ENCODE assay signal across 8 cellular contexts in genomic region chr10:117217196-117217761, GRCh38. TPM values are rescaled to one million over a fixed set of nuclear protein-coding genes. Genes with fewer than 3 reads are reported as not detected.
A peak's percentile ranks its signal among the peaks of the same experiment; 100 is the strongest.
DNase-seq lines count a peak whose midpoint lies in the region; ATAC-seq, FAIRE-seq and TF ChIP-seq lines count a peak whose summit lies in the region.

No MANE protein-coding gene starts in this region.

- no peak overlapping the region for H3K27ac ChIP-seq in CD4-positive, alpha-beta memory T cell (ENCODE audit: low read depth, low read length)
- H3K27ac ChIP-seq in KOPT-K1 (ENCODE audit: low read depth, low read length, poor library complexity, severe bottlenecking) (peak overlapping the region; percentile 27), keratinocyte (ENCODE audit: control insufficient read depth, insufficient read depth, low read length) (no peak overlapping the region)

- H3K27me3 ChIP-seq in CD4-positive, alpha-beta memory T cell (ENCODE audit: insufficient read depth, low read length) = peaks cover 4% of the 10 kb centered on the region
- peaks cover 23% of the 10 kb centered on the region for H3K27me3 ChIP-seq in keratinocyte (ENCODE audit: control insufficient read depth, extremely low read depth, insufficient read depth, low read length)

- peaks cover 0 to 15% (median 3%) of the 10 kb centered on the region in 8 donors for H3K9me3 Mint-ChIP-seq in CD4-positive, alpha-beta memory T cell
- H3K9me3 Mint-ChIP-seq in activated naive CD8-positive, alpha-beta T cell treated with anti-CD3 and anti-CD28 coated beads for 36 hours = peaks cover under 1% of the 10 kb centered on the region
- H3K9me3 Mint-ChIP-seq in stimulated activated naive CD8-positive, alpha-beta T cell treated with anti-CD3 and anti-CD28 coated beads, Interleukin-15, amount 100 ng/mL, for 72 hours = peaks cover 0 to under 1% of the 10 kb centered on the region in 2 donors

- H3K36me3 ChIP-seq in CD4-positive, alpha-beta memory T cell (ENCODE audit: insufficient read depth, low read length) = no peaks in the 10 kb centered on the region
- no peaks in the 10 kb centered on the region for H3K36me3 ChIP-seq in KOPT-K1 (ENCODE audit: insufficient read depth, low read length)
- H3K36me3 ChIP-seq in keratinocyte (ENCODE audit: control insufficient read depth in 2 of 2, extremely low read depth in 1 of 2, insufficient read depth in 2 of 2, low read length in 2 of 2) = no peaks in the 10 kb centered on the region

- peak overlapping the region; percentile 42 to 72 for H3K4me3 ChIP-seq in CD4-positive, alpha-beta memory T cell (ENCODE audit: low read length in 2 of 2)
- peak overlapping the region; percentile 55 to 68 (median 55) for H3K4me3 ChIP-seq in keratinocyte (ENCODE audit: control insufficient read depth in 2 of 3, extremely low read depth in 1 of 3, insufficient read depth in 2 of 3, low read depth in 1 of 3, low read length in 3 of 3)

- no peaks in the 10 kb centered on the region for H3K79me2 ChIP-seq in keratinocyte (ENCODE audit: control insufficient read depth, insufficient read depth, low read length)

- intact Hi-C loops in CD4-positive, alpha-beta memory T cell (cut with micrococcal nuclease) = loop anchor here (1.0 to 5.0 kb wide), 3 partner anchors 103 to 225 kb away; partner anchors contain the start of gene PDZD8

- dilution Hi-C loops in keratinocyte (cut with MboI; ENCODE audit: extremely low pct_ligation_motif_present, low sequenced_read_pairs) = no loop called here

- H2AFZ ChIP-seq in keratinocyte (ENCODE audit: control insufficient read depth, low read length) = peak overlapping the region; percentile 70

- H4K20me1 ChIP-seq in keratinocyte (ENCODE audit: control insufficient read depth, extremely low read depth, insufficient read depth, low read length) = no peaks in the 10 kb centered on the region

- H3K9me3 ChIP-seq in CD4-positive, alpha-beta memory T cell (ENCODE audit: control insufficient read depth in 1 of 2, low read length in 2 of 2) = peaks cover 0 to under 1% of the 10 kb centered on the region in 2 donors
- H3K9me3 ChIP-seq in KOPT-K1 (ENCODE audit: insufficient read depth, low read length, poor library complexity, severe bottlenecking) (peaks cover 10% of the 10 kb centered on the region), keratinocyte (ENCODE audit: control insufficient read depth, low read depth, low read length) (no peaks in the 10 kb centered on the region)

- CTCF ChIA-PET in CD4-positive, alpha-beta memory T cell (lab: Charles Lee; ENCODE audit: partially characterized antibody) = interaction anchor here (0.8 to 4.2 kb wide), 50 partner anchors 8 to 1242 kb away, joined by 3 to 70 read pairs (median 4); partner anchors contain the start of gene KCNK18

- H3K9ac ChIP-seq in keratinocyte (ENCODE audit: control insufficient read depth, extremely low read depth, insufficient read depth, low read length) = peak overlapping the region; percentile 18

- H3K4me1 ChIP-seq in CD4-positive, alpha-beta memory T cell (ENCODE audit: insufficient read depth, low read length) = peaks cover 12% of the 10 kb centered on the region
- H3K4me1 ChIP-seq in keratinocyte (ENCODE audit: control insufficient read depth, extremely low read depth, insufficient read depth, low read length) = peaks cover 9% of the 10 kb centered on the region

- peak; percentile 47 for ATAC-seq in GM19467 (IDR thresholded peaks at IDR 0.05; ENCODE audit: unreplicated experiment)
- ATAC-seq in stimulated activated naive CD8-positive, alpha-beta T cell treated with anti-CD3 and anti-CD28 coated beads, Interleukin-15, amount 100 ng/mL, for 72 hours = peak; percentile 68

- DNase-seq in CD4-positive, alpha-beta memory T cell = peak in 3 of 5 donors; percentile 1 to 14 (median 11)
- DNase-seq in activated naive CD8-positive, alpha-beta T cell treated with anti-CD3 and anti-CD28 coated beads for 36 hours = peak; percentile 14
- DNase-seq in keratinocyte (ENCODE audit: low read depth, low spot score) (no peak), SKM-1 (lab: John Stamatoyannopoulos, UW; ENCODE audit: unreplicated experiment) (no peak), globus pallidus (ENCODE audit: low spot score) (no peak)
- peak; percentile 21 to 22 for DNase-seq in stimulated activated naive CD8-positive, alpha-beta T cell treated with anti-CD3 and anti-CD28 coated beads, Interleukin-15, amount 100 ng/mL, for 72 hours

- H3K36me3 Mint-ChIP-seq in CD4-positive, alpha-beta memory T cell = no peaks in the 10 kb centered on the region
- H3K36me3 Mint-ChIP-seq in activated naive CD8-positive, alpha-beta T cell treated with anti-CD3 and anti-CD28 coated beads for 36 hours = no peaks in the 10 kb centered on the region

- H3K9me1 ChIP-seq in keratinocyte (ENCODE audit: control insufficient read depth, extremely low read depth, insufficient read depth, low read length) = no peaks in the 10 kb centered on the region

- POLR2A ChIA-PET in CD4-positive, alpha-beta memory T cell (lab: Charles Lee; ENCODE audit: partially characterized antibody) = interaction anchor here (1.0 to 1.4 kb wide), 2 partner anchors 102 to 157 kb away, joined by 3 to 4 read pairs; no protein-coding TSS in a partner anchor

- peaks cover 8 to 20% of the 10 kb centered on the region in 2 donors for H3K27me3 Mint-ChIP-seq in CD4-positive, alpha-beta memory T cell
- peaks cover 43% of the 10 kb centered on the region for H3K27me3 Mint-ChIP-seq in activated naive CD8-positive, alpha-beta T cell treated with anti-CD3 and anti-CD28 coated beads for 36 hours
- peaks cover 69% of the 10 kb centered on the region for H3K27me3 Mint-ChIP-seq in stimulated activated naive CD8-positive, alpha-beta T cell treated with anti-CD3 and anti-CD28 coated beads, Interleukin-15, amount 100 ng/mL, for 72 hours

- peak overlapping the region; percentile 92 for H3K4me2 ChIP-seq in keratinocyte (ENCODE audit: control insufficient read depth, extremely low read depth, insufficient read depth, low read depth, low read length)

- no peak for TF ChIP-seq CTCF in keratinocyte (optimal IDR thresholded peaks at IDR 0.05 in 1 of 3, IDR thresholded peaks at IDR 0.05 in 1 of 3, conservative IDR thresholded peaks at IDR 0.05 in 1 of 3; ENCODE audit: extremely low read depth in 1 of 3, insufficient read depth in 2 of 3, low read length in 3 of 3)

- no peak overlapping the region for H3K27ac Mint-ChIP-seq in CD4-positive, alpha-beta memory T cell
- H3K27ac Mint-ChIP-seq in activated naive CD8-positive, alpha-beta T cell treated with anti-CD3 and anti-CD28 coated beads for 36 hours = no peak overlapping the region
- H3K27ac Mint-ChIP-seq in stimulated activated naive CD8-positive, alpha-beta T cell treated with anti-CD3 and anti-CD28 coated beads, Interleukin-15, amount 100 ng/mL, for 72 hours = peak overlapping the region in 1 of 2 donors; percentile 55

- H3K4me3 Mint-ChIP-seq in CD4-positive, alpha-beta memory T cell = peak overlapping the region; percentile 70 to 81 (median 77)
- peak overlapping the region; percentile 68 for H3K4me3 Mint-ChIP-seq in activated naive CD8-positive, alpha-beta T cell treated with anti-CD3 and anti-CD28 coated beads for 36 hours
- peak overlapping the region; percentile 77 to 85 for H3K4me3 Mint-ChIP-seq in stimulated activated naive CD8-positive, alpha-beta T cell treated with anti-CD3 and anti-CD28 coated beads, Interleukin-15, amount 100 ng/mL, for 72 hours

- FAIRE-seq in keratinocyte (lab: Jason Lieb, UNC) = no peak

- peaks cover 1 to 11% (median 8%) of the 10 kb centered on the region in 4 donors for H3K4me1 Mint-ChIP-seq in CD4-positive, alpha-beta memory T cell
- H3K4me1 Mint-ChIP-seq in activated naive CD8-positive, alpha-beta T cell treated with anti-CD3 and anti-CD28 coated beads for 36 hours = peaks cover 2% of the 10 kb centered on the region
- H3K4me1 Mint-ChIP-seq in stimulated activated naive CD8-positive, alpha-beta T cell treated with anti-CD3 and anti-CD28 coated beads, Interleukin-15, amount 100 ng/mL, for 72 hours = peaks cover 15% of the 10 kb centered on the region

RNA-seq across cellular contexts. Expression of gene KCNK18, which starts 20.0 kb away (rescaled TPM):
- total RNA-seq in CD4-positive, alpha-beta memory T cell = not detected
- not detected for polyA plus RNA-seq in CD4-positive, alpha-beta memory T cell
- total RNA-seq in activated naive CD8-positive, alpha-beta T cell treated with anti-CD3 and anti-CD28 coated beads for 36 hours = not detected
- not detected in 3 replicates for polyA plus RNA-seq in keratinocyte
- not detected for polyA plus RNA-seq in keratinocyte (2011; ENCODE audit: low read depth)
- polyA plus RNA-seq in keratinocyte (2011; cell fraction: cytosol; rRNA removed) = not detected in 2 replicates
- polyA plus RNA-seq in keratinocyte (2011; cell fraction: nucleus; rRNA removed) = not detected in 2 replicates
- polyA plus RNA-seq in keratinocyte (2012; ENCODE audit: low replicate concordance) = not detected in 2 replicates
- not detected in 3 replicates for polyA minus RNA-seq in keratinocyte
- polyA minus RNA-seq in keratinocyte (2011; cell fraction: cytosol; rRNA and poly(A)+ RNA removed) = not detected
- polyA minus RNA-seq in keratinocyte (2011; cell fraction: nucleus; rRNA and poly(A)+ RNA removed) = not detected in 2 replicates

RNA-seq across cellular contexts. Expression of gene SLC18A2, which starts 23.6 kb away (rescaled TPM):
- under 1 TPM; 0.22 to 0.38 TPM for total RNA-seq in CD4-positive, alpha-beta memory T cell
- polyA plus RNA-seq in CD4-positive, alpha-beta memory T cell = under 1 TPM; 0.91 to 0.94 TPM
- total RNA-seq in activated naive CD8-positive, alpha-beta T cell treated with anti-CD3 and anti-CD28 coated beads for 36 hours = not detected
- not detected in 3 replicates for polyA plus RNA-seq in keratinocyte
- not detected for polyA plus RNA-seq in keratinocyte (2011; ENCODE audit: low read depth)
- not detected in 2 replicates for polyA plus RNA-seq in keratinocyte (2011; cell fraction: cytosol; rRNA removed)
- polyA plus RNA-seq in keratinocyte (2011; cell fraction: nucleus; rRNA removed) = not detected in 2 replicates
- not detected in 2 replicates for polyA plus RNA-seq in keratinocyte (2012; ENCODE audit: low replicate concordance)
- polyA minus RNA-seq in keratinocyte = not detected in 3 replicates
- not detected for polyA minus RNA-seq in keratinocyte (2011; cell fraction: cytosol; rRNA and poly(A)+ RNA removed)
- polyA minus RNA-seq in keratinocyte (2011; cell fraction: nucleus; rRNA and poly(A)+ RNA removed) = not detected in 2 replicates

Comparison
In these comparisons a context has a peak if more than half of its experiments do, and no peak if none do; other contexts are left out.
1. DNase-seq: peak in CD4-positive, alpha-beta memory T cell (3 of 5), activated naive CD8-positive, alpha-beta T cell treated with anti-CD3 and anti-CD28 coated beads for 36 hours (single experiment) and stimulated activated naive CD8-positive, alpha-beta T cell treated with anti-CD3 and anti-CD28 coated beads, Interleukin-15, amount 100 ng/mL, for 72 hours (2 of 2); none in keratinocyte (single experiment), SKM-1 (single experiment) and globus pallidus (single experiment).
2. Peak in every context shown above with its lines, with median percentiles within 50 percentile points of each other: H3K4me3 Mint-ChIP-seq.